ENCODE assay signal across 23 cellular contexts in the genomic region with DNA sequence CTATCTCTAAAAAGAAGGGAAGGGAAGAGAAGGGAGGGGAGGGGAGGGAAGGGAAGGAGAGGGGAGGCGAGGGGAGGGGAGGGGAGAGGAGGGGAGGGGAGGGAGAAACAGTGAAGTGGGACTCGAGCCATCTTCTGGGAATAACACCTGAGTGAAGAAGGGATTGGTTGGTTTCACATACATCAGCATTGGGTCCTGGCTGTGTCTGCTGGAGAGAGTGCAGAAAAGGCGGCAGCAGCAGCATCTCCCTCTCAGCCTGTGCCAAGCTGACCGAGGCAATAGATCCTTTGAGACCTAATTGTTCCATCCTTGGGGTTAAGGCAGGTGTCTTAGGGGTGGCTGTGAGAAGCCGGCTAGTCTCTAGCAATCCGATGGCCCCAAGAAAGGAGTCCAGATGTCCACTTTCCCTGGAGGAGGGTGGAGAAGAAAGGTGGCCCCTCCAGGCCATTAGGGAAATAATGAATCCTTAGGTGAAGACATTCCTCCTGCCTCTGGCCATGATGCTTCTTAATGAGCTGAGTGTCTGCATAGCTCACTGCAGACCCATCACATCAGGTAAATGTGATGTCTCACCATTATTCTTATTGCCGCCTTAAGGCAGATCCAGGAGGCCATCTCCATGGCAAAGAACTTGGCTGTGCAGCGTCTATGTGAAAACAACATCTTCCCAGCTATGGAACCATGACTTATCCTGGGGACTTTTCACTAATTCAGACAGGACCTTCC.
DNase-seq lines count a peak whose midpoint lies in the region; ATAC-seq, FAIRE-seq and TF ChIP-seq lines count a peak whose summit lies in the region.
"Had no signal": no experiment of that assay in that cellular context is flagged by ENCODE, and none has a peak within 500 bp of the region (broad histone marks: within the 10 kb centered on the region; RNA-seq: fewer than 3 reads in every experiment).

No MANE protein-coding gene starts in this region.

- no peak for ATAC-seq in HepG2
- ATAC-seq: activated CD8-positive, alpha-beta T cell treated with anti-CD3 and anti-CD28 coated beads, Interleukin-2, amount 10 ng/mL, durations not matched to agents 7 days and 5 days; SK-N-SH treated with all-trans-retinoic acid at 6 μM for 48 hours had no signal

- TF ChIP-seq EP300 in HepG2 (IDR thresholded peaks at IDR 0.05; ENCODE audit: low read depth in 2 of 2, low read length in 2 of 2) = no peak
- TF ChIP-seq EP300 in HepG2 (CRISPR knock-in tag; IDR thresholded peaks at IDR 0.05; ENCODE audit: borderline replicate concordance) = no peak

- H3K27ac ChIP-seq in C4-2B = peak overlapping the region; percentile 59
- H3K27ac ChIP-seq in VCaP = 0 out of 2 replicates have a peak overlapping the region, but pooled peaks have one; percentile 8
- H3K27ac ChIP-seq in HepG2 (ENCODE audit: extremely low read length, insufficient read depth, low read length) = peak overlapping the region; percentile 97
- peak overlapping the region; percentile 59 for H3K27ac ChIP-seq in prostate gland
- H3K27ac ChIP-seq: ascending aorta, transverse colon had no signal

- H3K9ac ChIP-seq in HepG2 (ENCODE audit: insufficient read depth, low read depth, low read length) = peak overlapping the region; percentile 45

- TF ChIP-seq CTCF in C4-2B (conservative IDR thresholded peaks at IDR 0.05) (no peak), VCaP (conservative IDR thresholded peaks at IDR 0.05) (no peak), HepG2 (CRISPR knock-in tag; IDR thresholded peaks at IDR 0.05) (no peak), prostate gland (IDR thresholded peaks at IDR 0.05) (no peak)

- H3K4me2 ChIP-seq in HepG2 (ENCODE audit: low read depth, low read length) = peak overlapping the region; percentile 19

- no peaks in the 10 kb centered on the region for H3K79me2 ChIP-seq in HepG2 (ENCODE audit: insufficient read depth, low read length)

- TF ChIP-seq POLR2A in HepG2 (IDR thresholded peaks at IDR 0.05; ENCODE audit: insufficient read depth in 1 of 2, low read depth in 2 of 2, low read length in 2 of 2) = no peak
- no peak for TF ChIP-seq POLR2A in prostate gland (IDR thresholded peaks at IDR 0.05)

- in situ Hi-C loops in HepG2 (cut with HindIII; ENCODE audit: extremely low pct_ligation_motif_present, low pct_unique_long_range_greater_than_20kb) = no loop called here

- WGBS in HepG2 (ENCODE audit: low lambda C conversion rate) = 89% methylated on average over 7 of the region's 8 CpGs
- WGBS in prostate gland = 85% methylated on average over 8 of the region's 8 CpGs

- H3K9me3 ChIP-seq in HepG2 (ENCODE audit: low read length) (no peaks in the 10 kb centered on the region), prostate gland (no peaks in the 10 kb centered on the region)
- H3K9me3 ChIP-seq: ascending aorta, transverse colon had no signal

- POLR2A ChIA-PET in HepG2 (lab: Yijun Ruan, JAX) = interaction anchor here (0.7 to 2.5 kb wide), 6 partner anchors 8 to 138 kb away, joined by 3 to 10 read pairs (median 4); partner anchors contain the start of genes ARSG, SLC16A6 and WIPI1

- CTCF ChIA-PET in HepG2 (lab: Yijun Ruan, JAX; ENCODE audit: low intra/inter-chr PET ratio, low total read pairs) = no interaction called here

- BruUV-seq in HepG2 (replicated peaks; lab: Mats Ljungman, UMichigan) = no TSS peak

- no peaks in the 10 kb centered on the region for H4K20me1 ChIP-seq in HepG2 (ENCODE audit: insufficient read depth, low read length)

- intact Hi-C loops in HepG2 (cut with micrococcal nuclease; ENCODE audit: unreplicated experiment) (no loop called here), prostate gland (cut with DNase I) (no loop called here)

- DNase-seq in HepG2 (ENCODE audit: low spot score) = no peak
- DNase-seq in prostate gland (ENCODE audit: low spot score) = no peak
- DNase-seq in DMS53 (lab: John Stamatoyannopoulos, UW) = no peak
- no peak for DNase-seq in NCI-H1105 (lab: John Stamatoyannopoulos, UW)
- DNase-seq in NCI-H446 (lab: John Stamatoyannopoulos, UW) = no peak
- DNase-seq in stimulated activated CD4-positive, alpha-beta T cell treated with anti-CD3 and anti-CD28 coated beads, Interleukin-1b, Interleukin-23, amount 100 ng/mL, for 48 hours = no peak
- DNase-seq: activated CD8-positive, alpha-beta T cell treated with anti-CD3 and anti-CD28 coated beads, Interleukin-2, amount 10 ng/mL, durations not matched to agents 7 days and 5 days; activated effector memory CD4-positive, alpha-beta T cell treated with anti-CD3 and anti-CD28 coated beads, Interleukin-2, amount 50 U/mL, for 16 hours; activated naive CD8-positive, alpha-beta T cell treated with anti-CD3 and anti-CD28 coated beads, Interleukin-2, amount 10 ng/mL, durations not matched to agents 7 days and 5 days; cerebellar nuclear complex; GF-D8; HCEC 1CT; islet precursor cell; KG1; mesendoderm; small intestine had no signal

- H3K4me3 ChIP-seq in HepG2 (replicated peaks in 1 of 3; ENCODE audit: insufficient read depth in 1 of 3, low read depth in 2 of 3, low read length in 3 of 3) (no peak overlapping the region), prostate gland (no peak overlapping the region)
- H3K4me3 ChIP-seq: ascending aorta, transverse colon had no signal

- H3K4me1 ChIP-seq in HepG2 (ENCODE audit: insufficient read depth, low read length) = peaks cover 100% of the 10 kb centered on the region
- peaks cover 6% of the 10 kb centered on the region for H3K4me1 ChIP-seq in prostate gland (replicated peaks)

- H3K36me3 ChIP-seq in HepG2 (replicated peaks in 1 of 2; ENCODE audit: control insufficient read depth in 1 of 2, insufficient read depth in 2 of 2, low read length in 2 of 2) (no peaks in the 10 kb centered on the region), prostate gland (no peaks in the 10 kb centered on the region)
- H3K36me3 ChIP-seq: ascending aorta, transverse colon had no signal

- no peak overlapping the region for H2AFZ ChIP-seq in HepG2 (ENCODE audit: low read length)

- H3K27me3 ChIP-seq in HepG2 (ENCODE audit: control insufficient read depth in 1 of 2, insufficient read depth in 2 of 2, low read length in 2 of 2) (no peaks in the 10 kb centered on the region), prostate gland (replicated peaks; ENCODE audit: insufficient read depth) (no peaks in the 10 kb centered on the region)
- H3K27me3 ChIP-seq: ascending aorta, transverse colon had no signal

- no peak for TF ChIP-seq RAD21 in HepG2 (CRISPR knock-in tag; IDR thresholded peaks at IDR 0.05)

- no peak for FAIRE-seq in HepG2 (lab: Jason Lieb, UNC)
- FAIRE-seq: endothelial cell of umbilical vein, GM19239, small intestine had no signal

TF ChIP-seq in HepG2, 621 proteins besides CTCF, POLR2A, EP300 and RAD21 (continues in another document):
- TF ChIP-seq ZFP90 (CRISPR knock-in tag; IDR thresholded peaks at IDR 0.05; ENCODE audit: borderline replicate concordance) = 0 out of 2 replicates have a peak, but pooled peaks have one; percentile 10
- no peak for TF ChIP-seq KDM2A (CRISPR knock-in tag; IDR thresholded peaks at IDR 0.05; ENCODE audit: borderline replicate concordance, low read depth)
- TF ChIP-seq, protein P1, sequence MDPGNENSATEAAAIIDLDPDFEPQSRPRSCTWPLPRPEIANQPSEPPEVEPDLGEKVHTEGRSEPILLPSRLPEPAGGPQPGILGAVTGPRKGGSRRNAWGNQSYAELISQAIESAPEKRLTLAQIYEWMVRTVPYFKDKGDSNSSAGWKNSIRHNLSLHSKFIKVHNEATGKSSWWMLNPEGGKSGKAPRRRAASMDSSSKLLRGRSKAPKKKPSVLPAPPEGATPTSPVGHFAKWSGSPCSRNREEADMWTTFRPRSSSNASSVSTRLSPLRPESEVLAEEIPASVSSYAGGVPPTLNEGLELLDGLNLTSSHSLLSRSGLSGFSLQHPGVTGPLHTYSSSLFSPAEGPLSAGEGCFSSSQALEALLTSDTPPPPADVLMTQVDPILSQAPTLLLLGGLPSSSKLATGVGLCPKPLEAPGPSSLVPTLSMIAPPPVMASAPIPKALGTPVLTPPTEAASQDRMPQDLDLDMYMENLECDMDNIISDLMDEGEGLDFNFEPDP (CRISPR knock-in tag; conservative IDR thresholded peaks at IDR 0.05) = no peak
- peak; percentile 90 for TF ChIP-seq HNRNPK (IDR thresholded peaks at IDR 0.05; ENCODE audit: low read depth, low read length, poor library complexity, severe bottlenecking)
- TF ChIP-seq, protein P2, sequence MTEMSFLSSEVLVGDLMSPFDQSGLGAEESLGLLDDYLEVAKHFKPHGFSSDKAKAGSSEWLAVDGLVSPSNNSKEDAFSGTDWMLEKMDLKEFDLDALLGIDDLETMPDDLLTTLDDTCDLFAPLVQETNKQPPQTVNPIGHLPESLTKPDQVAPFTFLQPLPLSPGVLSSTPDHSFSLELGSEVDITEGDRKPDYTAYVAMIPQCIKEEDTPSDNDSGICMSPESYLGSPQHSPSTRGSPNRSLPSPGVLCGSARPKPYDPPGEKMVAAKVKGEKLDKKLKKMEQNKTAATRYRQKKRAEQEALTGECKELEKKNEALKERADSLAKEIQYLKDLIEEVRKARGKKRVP (CRISPR knock-in tag; IDR thresholded peaks at IDR 0.05) = no peak
- 0 out of 2 replicates have a peak, but pooled peaks have one; percentile 18 for TF ChIP-seq UBTF (CRISPR knock-in tag; IDR thresholded peaks at IDR 0.05)

Comparison
In these comparisons a context has a peak if more than half of its experiments do, and no peak if none do; other contexts are left out.
1. H3K27ac ChIP-seq: peak in every context shown above with its lines; median percentile 97 in HepG2; 59 in C4-2B; 59 in prostate gland; 8 in VCaP.